20 cellular contexts compared by ENCODE assay signal in the genomic region with DNA sequence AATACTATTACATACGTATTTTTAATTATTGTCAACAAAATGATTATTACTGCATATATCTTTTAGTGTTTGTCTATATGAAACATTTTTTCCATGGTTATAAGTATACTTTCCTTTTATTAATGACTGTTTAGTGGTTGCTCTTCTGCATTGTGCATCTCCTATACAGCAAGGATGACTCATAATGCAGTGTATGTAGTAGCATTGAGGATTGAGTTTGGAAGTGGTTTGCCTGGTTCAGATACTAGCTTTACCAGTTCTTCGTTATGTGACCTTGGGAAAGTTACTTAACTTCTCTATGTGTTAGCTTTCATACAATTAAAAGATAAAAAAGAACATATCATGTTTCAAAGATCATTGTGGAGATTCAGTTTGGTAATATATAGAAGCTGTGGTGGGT. TPM values are rescaled to one million over a fixed set of nuclear protein-coding genes. Genes with fewer than 3 reads are reported as not detected.
A peak's percentile ranks its signal among the peaks of the same experiment; 100 is the strongest.
DNase-seq lines count a peak whose midpoint lies in the region; FAIRE-seq and TF ChIP-seq lines count a peak whose summit lies in the region.
"Had no signal": no experiment of that assay in that cellular context is flagged by ENCODE, and none has a peak within 500 bp of the region (broad histone marks: within the 10 kb centered on the region; RNA-seq: fewer than 3 reads in every experiment).

No MANE protein-coding gene starts in this region.

- TF ChIP-seq CTCF in bronchial epithelial cell (IDR thresholded peaks at IDR 0.05; ENCODE audit: insufficient read depth, low read length, severe bottlenecking) = no peak

- H3K27me3 ChIP-seq in bronchial epithelial cell (ENCODE audit: control insufficient read depth, insufficient read depth, low read length) = no peaks in the 10 kb centered on the region
- H3K27me3 ChIP-seq: BE2C had no signal

- DNase-seq in NCI-H510A treated with DMSO at 0.1 percent for 48 hours (lab: John Stamatoyannopoulos, UW) = peak; percentile 2
- no peak for DNase-seq in NCI-H510A (lab: John Stamatoyannopoulos, UW)
- peak; percentile 33 for DNase-seq in HT-29 (ENCODE audit: low spot score)
- DNase-seq in bronchial epithelial cell (ENCODE audit: low read depth) = peak; percentile 78
- DNase-seq in renal cortical epithelial cell (ENCODE audit: low read depth) = peak; percentile 12
- no peak for DNase-seq in amniotic stem cell (lab: John Stamatoyannopoulos, UW)
- no peak for DNase-seq in dermis blood vessel endothelial cell
- DNase-seq in NCI-H1048 (lab: John Stamatoyannopoulos, UW) = no peak
- DNase-seq: BE2C; CD4-positive, alpha-beta T cell; DMS79 treated with DMSO at 0.1 percent for 48 hours; KBM-7; NCI-H146; NCI-H2029 treated with DMSO at 0.1 percent for 48 hours; NCI-H774; SK-N-SH; T-helper 1 cell had no signal

- FAIRE-seq in bronchial epithelial cell (lab: Jason Lieb, UNC) = no peak
- FAIRE-seq: D721Med had no signal

- H3K36me3 ChIP-seq in bronchial epithelial cell (ENCODE audit: control insufficient read depth, insufficient read depth, low read length) = no peaks in the 10 kb centered on the region

- no peak overlapping the region for H3K4me3 ChIP-seq in bronchial epithelial cell (ENCODE audit: low read depth, low read length)

RNA-seq across cellular contexts. Expression of a gene that starts 44.1 kb away (rescaled TPM):
- 18.6 and 25.6 TPM in 2 replicates for total RNA-seq in HT-29 (2014; rRNA removed; shearing (Covaris generic))
- 17.4 and 24.2 TPM in 2 replicates for total RNA-seq in bronchial epithelial cell
- total RNA-seq in renal cortical epithelial cell = 36.5 and 43.5 TPM in 2 replicates
- total RNA-seq in dermis blood vessel endothelial cell = 34.2 and 46.1 TPM in 2 replicates

RNA-seq across cellular contexts. Expression of a gene that starts 44.3 kb away (rescaled TPM):
- not detected in 2 replicates for total RNA-seq in HT-29 (2014; rRNA removed; shearing (Covaris generic))
- not detected in 2 replicates for total RNA-seq in bronchial epithelial cell
- total RNA-seq in renal cortical epithelial cell = 0.10 TPM in 1 of 2 replicates, not detected in the other
- 0.33 and 0.68 TPM in 2 replicates for total RNA-seq in dermis blood vessel endothelial cell
- total RNA-seq: CD4-positive, alpha-beta T cell; G401; NCI-H460 had no signal

Comparison
In these comparisons a context has a peak if more than half of its experiments do, and no peak if none do; other contexts are left out.
1. DNase-seq: peak in NCI-H510A treated with DMSO at 0.1 percent for 48 hours (single experiment), HT-29 (single experiment), bronchial epithelial cell (single experiment) and renal cortical epithelial cell (single experiment); none in NCI-H510A (single experiment), amniotic stem cell (single experiment), dermis blood vessel endothelial cell (single experiment) and NCI-H1048 (single experiment).